In genomic region chr4:102318526-102318925, GRCh38 we compare ENCODE assay signal across 27 cellular contexts. TPM values are rescaled to one million over a fixed set of nuclear protein-coding genes. Genes with fewer than 3 reads are reported as not detected.
A peak's percentile ranks its signal among the peaks of the same experiment; 100 is the strongest.
DNase-seq lines count a peak whose midpoint lies in the region; ATAC-seq and TF ChIP-seq lines count a peak whose summit lies in the region.
"Had no signal": no experiment of that assay in that cellular context is flagged by ENCODE, and none has a peak within 500 bp of the region (broad histone marks: within the 10 kb centered on the region; RNA-seq: fewer than 3 reads in every experiment).

No MANE protein-coding gene starts in this region.

- H4K20me1 ChIP-seq in GM23338 (replicated peaks; ENCODE audit: insufficient read depth), result no peaks in the 10 kb centered on the region

- peaks cover 44% of the 10 kb centered on the region for H3K4me1 ChIP-seq in GM23338 (ENCODE audit: insufficient read depth)

- 0 out of 2 replicates have a peak, but pooled peaks cover 3% of the 10 kb centered on the region for H3F3A ChIP-seq in GM23338 (replicated peaks; ENCODE audit: low read depth)

- no peaks in the 10 kb centered on the region for H3K36me3 ChIP-seq in GM23338 (ENCODE audit: insufficient read depth)
- H3K36me3 ChIP-seq: HAP-1 had no signal

- H3K4me2 ChIP-seq in GM23338, result 0 out of 2 replicates have a peak overlapping the region, but pooled peaks have one; percentile 68
- H3K4me2 ChIP-seq: BLaER1 had no signal

- no peaks in the 10 kb centered on the region for H3K9me3 Mint-ChIP-seq in GM23338
- no peaks in the 10 kb centered on the region for H3K9me3 Mint-ChIP-seq in endothelial cell (ENCODE audit: unreplicated experiment)
- no peaks in the 10 kb centered on the region for H3K9me3 Mint-ChIP-seq in neural crest cell
- H3K9me3 Mint-ChIP-seq: activated T-cell treated with anti-CD3 and anti-CD28 coated beads, Interleukin-2, amount 50 U/mL, for 72 hours had no signal

- TF ChIP-seq CTCF in GM23338 (conservative IDR thresholded peaks at IDR 0.05; ENCODE audit: low read depth in 2 of 2), result no peak
- TF ChIP-seq CTCF in endothelial cell (IDR thresholded peaks at IDR 0.05; ENCODE audit: unreplicated experiment), result no peak
- TF ChIP-seq CTCF in neural crest cell (conservative IDR thresholded peaks at IDR 0.05), result no peak

- H3K27me3 ChIP-seq in GM23338 (ENCODE audit: insufficient read depth), result no peaks in the 10 kb centered on the region
- H3K27me3 ChIP-seq: BLaER1 had no signal

- no peaks in the 10 kb centered on the region for H3K9me2 ChIP-seq in GM23338 (ENCODE audit: insufficient read depth)

- no peak for DNase-seq in GM23338 (ENCODE audit: low spot score)
- DNase-seq in NCI-H510A (lab: John Stamatoyannopoulos, UW), result peak; percentile 37
- no peak for DNase-seq in endothelial cell (ENCODE audit: low spot score)
- DNase-seq in neural crest cell (ENCODE audit: low read depth, low spot score), result no peak
- no peak for DNase-seq in activated T-cell treated with anti-CD3 and anti-CD28 coated beads for 4 hours
- DNase-seq in activated effector memory CD4-positive, alpha-beta T cell treated with Interleukin-2 at 50 U/mL for 16 hours, result no peak
- DNase-seq: ACHN; activated CD4-positive, alpha-beta T cell treated with anti-CD3 and anti-CD28 coated beads for 4 hours; activated naive CD4-positive, alpha-beta T cell treated with anti-CD3 and anti-CD28 coated beads, Interleukin-2, amount 50 U/mL, for 16 hours; activated T-cell treated with anti-CD3 and anti-CD28 coated beads, Interleukin-2, amount 50 U/mL, for 72 hours; amygdala; Caco-2; glutamatergic neuron; mesenchymal stem cell; MM.1S; NCI-H1417 treated with DMSO at 0.1 percent for 48 hours; NCI-H2107; NCI-H524 treated with DMSO at 0.1 percent for 48 hours; nucleus accumbens; stimulated activated CD8-positive, alpha-beta memory T cell treated with anti-CD3 and anti-CD28 coated beads, Interleukin-4, amount 100 ng/mL, for 48 hours; T-helper 17 cell had no signal

- H3K36me3 Mint-ChIP-seq in GM23338 (ENCODE audit: low read depth) (peaks cover 5% of the 10 kb centered on the region; the same call in 1 of the 3 replicates), endothelial cell (ENCODE audit: low read depth, unreplicated experiment) (peaks cover 47% of the 10 kb centered on the region), neural crest cell (ENCODE audit: low read depth) (no peaks in the 10 kb centered on the region)

- ATAC-seq in GM23338, result no peak
- ATAC-seq in HG03280 (IDR thresholded peaks at IDR 0.05; ENCODE audit: unreplicated experiment), result no peak
- ATAC-seq: activated T-cell treated with anti-CD3 and anti-CD28 coated beads, Interleukin-2, amount 50 U/mL, for 72 hours; GM12878; T-helper 17 cell had no signal

- no peak overlapping the region for H3K27ac Mint-ChIP-seq in GM23338
- H3K27ac Mint-ChIP-seq in endothelial cell (ENCODE audit: unreplicated experiment), result peak overlapping the region; percentile 70
- H3K27ac Mint-ChIP-seq in neural crest cell (ENCODE audit: unreplicated experiment), result peak overlapping the region; percentile 30
- H3K27ac Mint-ChIP-seq: activated T-cell treated with anti-CD3 and anti-CD28 coated beads, Interleukin-2, amount 50 U/mL, for 72 hours; IgD-negative memory B cell; T-helper 17 cell had no signal

- H3K4me1 Mint-ChIP-seq in GM23338 (peaks cover 47% of the 10 kb centered on the region), endothelial cell (ENCODE audit: unreplicated experiment) (peaks cover 72% of the 10 kb centered on the region), neural crest cell (peaks cover 5% of the 10 kb centered on the region)

- no peak overlapping the region for H3K27ac ChIP-seq in GM23338 (ENCODE audit: low read depth)
- H3K27ac ChIP-seq: BLaER1, SK-N-MC had no signal

- H3K4me3 Mint-ChIP-seq in GM23338 (no peak overlapping the region), endothelial cell (ENCODE audit: unreplicated experiment) (peak overlapping the region; percentile 53), neural crest cell (no peak overlapping the region)
- H3K4me3 Mint-ChIP-seq: activated T-cell treated with anti-CD3 and anti-CD28 coated beads, Interleukin-2, amount 50 U/mL, for 72 hours; IgD-negative memory B cell; T-helper 17 cell had no signal

- no peak overlapping the region for H3K4me3 ChIP-seq in GM23338
- H3K4me3 ChIP-seq: BLaER1, GM12878, HAP-1, SK-N-MC had no signal

- H3K27me3 Mint-ChIP-seq in GM23338 (ENCODE audit: insufficient read depth, low read depth, poor library complexity) (peaks cover 6% of the 10 kb centered on the region), endothelial cell (ENCODE audit: unreplicated experiment) (peaks cover 12% of the 10 kb centered on the region), neural crest cell (ENCODE audit: low read depth) (no peaks in the 10 kb centered on the region)
- H3K27me3 Mint-ChIP-seq: T-helper 17 cell had no signal

- H3K79me2 ChIP-seq in GM23338 (replicated peaks; ENCODE audit: insufficient read depth), result no peaks in the 10 kb centered on the region

- H2AFZ ChIP-seq in GM23338, result no peak overlapping the region

TF ChIP-seq in GM23338, 12 proteins besides CTCF, POLR2A, EP300 and RAD21 (continues in another document):
- no peak for TF ChIP-seq ZNF114 (CRISPR knock-in tag; IDR thresholded peaks at IDR 0.05)
- TF ChIP-seq JUNB (IDR thresholded peaks at IDR 0.05; ENCODE audit: unreplicated experiment), result no peak
- TF ChIP-seq EZH2phosphoT487 (IDR thresholded peaks at IDR 0.05; ENCODE audit: unreplicated experiment), result no peak
- TF ChIP-seq EZH2 (IDR thresholded peaks at IDR 0.05; ENCODE audit: low read depth, unreplicated experiment), result no peak
- TF ChIP-seq POLR2AphosphoS5 (IDR thresholded peaks at IDR 0.05; ENCODE audit: low read depth), result no peak
- TF ChIP-seq REST (IDR thresholded peaks at IDR 0.05; ENCODE audit: unreplicated experiment), result no peak
- TF ChIP-seq NANOG (IDR thresholded peaks at IDR 0.05; ENCODE audit: borderline replicate concordance), result no peak
- no peak for TF ChIP-seq CREB1 (CRISPR knock-in tag; IDR thresholded peaks at IDR 0.05; ENCODE audit: low read depth)
- TF ChIP-seq ZNF331 (CRISPR knock-in tag; IDR thresholded peaks at IDR 0.05; ENCODE audit: low read depth), result no peak

RNA-seq across cellular contexts. Expression of gene SLC39A8, which starts 26.8 kb away (rescaled TPM):
- 42.5 and 42.9 TPM in 2 replicates for total RNA-seq in GM23338 (2014; rRNA removed; shearing (Covaris generic))
- 18.7 and 20.1 TPM in 2 replicates for polyA plus RNA-seq in GM23338 (2016; fragmentation: Nextera tagmentation; extraction: Ambion mirVana)
- 211 TPM for total RNA-seq in endothelial cell (ENCODE audit: unreplicated experiment)
- 11.1 and 11.4 TPM in 2 replicates for total RNA-seq in neural crest cell
